ENCODE assay signal across 19 cellular contexts in the genomic region with DNA sequence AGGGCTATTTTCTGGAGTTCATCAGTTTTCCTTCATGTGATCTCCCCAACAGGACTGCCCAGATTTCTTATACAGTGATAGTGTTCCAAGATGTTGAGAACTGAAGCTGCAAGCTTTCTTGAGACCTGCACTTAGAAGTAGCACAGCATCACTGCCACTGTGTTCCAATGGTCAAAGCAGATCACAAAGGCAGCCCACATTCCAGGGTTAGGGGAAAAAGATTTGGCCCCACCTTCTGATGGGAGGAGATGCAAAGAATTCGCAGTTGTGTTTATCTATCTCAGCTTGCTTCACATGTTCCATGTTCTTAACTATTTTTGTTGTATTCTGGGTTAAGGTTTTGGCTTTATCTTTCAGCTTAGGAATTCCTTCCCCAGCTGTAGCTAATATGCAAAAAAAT.
DNase-seq lines count a peak whose midpoint lies in the region; ATAC-seq, FAIRE-seq and TF ChIP-seq lines count a peak whose summit lies in the region.
"Had no signal": no experiment of that assay in that cellular context is flagged by ENCODE, and none has a peak within 500 bp of the region (broad histone marks: within the 10 kb centered on the region; RNA-seq: fewer than 3 reads in every experiment).

No MANE protein-coding gene starts in this region.

- no peaks in the 10 kb centered on the region for H3K79me2 ChIP-seq in mesendoderm (ENCODE audit: control insufficient read depth, insufficient read depth, low read length)

- H3K27ac ChIP-seq in HEK293 (ENCODE audit: extremely low read depth, low read depth, low read length), result no peak overlapping the region
- no peak overlapping the region for H3K27ac ChIP-seq in mesendoderm (ENCODE audit: low read depth, low read length)
- H3K27ac ChIP-seq: C4-2B had no signal

- H3K9me3 ChIP-seq in HEK293 (ENCODE audit: control insufficient read depth, insufficient read depth, low read depth, low read length), result no peaks in the 10 kb centered on the region
- H3K9me3 ChIP-seq: BE2C had no signal

- H3K36me3 ChIP-seq in HEK293 (ENCODE audit: control insufficient read depth in 2 of 2, insufficient read depth in 1 of 2, low read length in 2 of 2) (no peaks in the 10 kb centered on the region), bronchial epithelial cell (ENCODE audit: control insufficient read depth, insufficient read depth, low read length) (no peaks in the 10 kb centered on the region), mesendoderm (ENCODE audit: control insufficient read depth, insufficient read depth, low read length) (no peaks in the 10 kb centered on the region)
- H3K36me3 ChIP-seq: BE2C had no signal

- no peaks in the 10 kb centered on the region for H3K79me1 ChIP-seq in mesendoderm (ENCODE audit: low read length)

- H2AK5ac ChIP-seq in mesendoderm (ENCODE audit: low read length), result no peak overlapping the region

- no peak overlapping the region for H4K5ac ChIP-seq in mesendoderm (ENCODE audit: low read length)

- CTCF ChIA-PET in HEK293 (lab: Yijun Ruan, JAX), result interaction anchor here (0.8 to 1.3 kb wide), 2 partner anchors 14 to 154 kb away, joined by 3 read pairs; no protein-coding TSS in a partner anchor

- H2BK5ac ChIP-seq in mesendoderm (ENCODE audit: low read length), result no peak overlapping the region

- H3K9ac ChIP-seq in mesendoderm (ENCODE audit: low read length), result no peak overlapping the region

- no peak overlapping the region for H4K8ac ChIP-seq in mesendoderm (ENCODE audit: low read depth, low read length)

- H2BK120ac ChIP-seq in mesendoderm (ENCODE audit: low read depth, low read length), result no peak overlapping the region

- POLR2A ChIA-PET in HEK293 (lab: Yijun Ruan, JAX), result interaction anchor here (0.6 kb wide), 1 partner anchor 524 kb away, joined by 4 read pairs; a partner anchor contains a TSS

- no peak for ATAC-seq in activated naive CD4-positive, alpha-beta T cell treated with anti-CD3 and anti-CD28 coated beads, Interleukin-2, amount 50 U/mL, for 72 hours
- no peak for ATAC-seq in esophagus mucosa
- ATAC-seq: K562 had no signal

- H3K27ac Mint-ChIP-seq in activated naive CD4-positive, alpha-beta T cell treated with anti-CD3 and anti-CD28 coated beads, Interleukin-2, amount 50 U/mL, for 72 hours, result no peak overlapping the region
- H3K27ac Mint-ChIP-seq: CD4-positive, alpha-beta T cell had no signal

- WGBS in mesendoderm (ENCODE audit: extremely low coverage, insufficient coverage, low lambda C conversion rate), result no CpG with 5 or more reads among the region's 1 CpG

- H3K4me1 ChIP-seq in HEK293 (ENCODE audit: control insufficient read depth, insufficient read depth, low read length) (peaks cover 5% of the 10 kb centered on the region; the same call in 1 of the 2 replicates), mesendoderm (ENCODE audit: control insufficient read depth, low read depth, low read length) (no peaks in the 10 kb centered on the region)

- H3K56ac ChIP-seq in mesendoderm (ENCODE audit: low read length), result no peak overlapping the region

- H3K18ac ChIP-seq in mesendoderm (ENCODE audit: low read length), result no peak overlapping the region

- no peaks in the 10 kb centered on the region for H3K27me3 ChIP-seq in bronchial epithelial cell (ENCODE audit: control insufficient read depth, insufficient read depth, low read length)
- H3K27me3 ChIP-seq in mesendoderm (ENCODE audit: insufficient read depth, low read length, poor library complexity), result no peaks in the 10 kb centered on the region
- H3K27me3 ChIP-seq: BE2C had no signal

- FAIRE-seq in bronchial epithelial cell (lab: Jason Lieb, UNC), result peak; percentile 40
- FAIRE-seq: D721Med, HTR-8/SVneo, K562 had no signal

- DNase-seq in bronchial epithelial cell (ENCODE audit: low read depth), result no peak
- DNase-seq in mesendoderm, result peak; percentile 56
- no peak for DNase-seq in kidney glomerular epithelial cell (lab: John Stamatoyannopoulos, UW)
- DNase-seq in activated naive CD4-positive, alpha-beta T cell treated with anti-CD3 and anti-CD28 coated beads, Interleukin-2, amount 50 U/mL, for 72 hours (ENCODE audit: low spot score in 2 of 2), result no peak
- DNase-seq in C1 segment of cervical spinal cord (lab: John Stamatoyannopoulos, UW), result no peak
- DNase-seq: ACHN; BE2C; Caco-2; CD4-positive, alpha-beta T cell; DMS79; GF-D8; HCEC 1CT; IMR-90 had no signal

- H3K9me3 Mint-ChIP-seq in activated naive CD4-positive, alpha-beta T cell treated with anti-CD3 and anti-CD28 coated beads, Interleukin-2, amount 50 U/mL, for 72 hours, result peaks cover 0 to 2% of the 10 kb centered on the region in 2 donors
- H3K9me3 Mint-ChIP-seq: CD4-positive, alpha-beta T cell had no signal

- H3K36me3 Mint-ChIP-seq in activated naive CD4-positive, alpha-beta T cell treated with anti-CD3 and anti-CD28 coated beads, Interleukin-2, amount 50 U/mL, for 72 hours, result no peaks in the 10 kb centered on the region

- H3K23ac ChIP-seq in mesendoderm (ENCODE audit: low read length), result no peak overlapping the region

- TF ChIP-seq CTCF in HEK293 (tag by site-specific recombination; IDR thresholded peaks at IDR 0.05) (no peak), bronchial epithelial cell (IDR thresholded peaks at IDR 0.05; ENCODE audit: insufficient read depth, low read length, severe bottlenecking) (no peak)

- H3K4me3 ChIP-seq in HEK293 (ENCODE audit: low read depth, low read length) (no peak overlapping the region), bronchial epithelial cell (ENCODE audit: low read depth, low read length) (no peak overlapping the region), mesendoderm (ENCODE audit: low read length) (no peak overlapping the region)
- H3K4me3 ChIP-seq: K562 had no signal

- no peak overlapping the region for H3K4ac ChIP-seq in mesendoderm (ENCODE audit: low read depth, low read length)

- no peak overlapping the region for H3K4me2 ChIP-seq in mesendoderm (ENCODE audit: low read length)

- H2BK15ac ChIP-seq in mesendoderm (replicated peaks; ENCODE audit: low read depth), result no peak overlapping the region

TF ChIP-seq in HEK293, 187 proteins besides CTCF, POLR2A, EP300 and RAD21:
- TF ChIP-seq ZBTB17 (tag by site-specific recombination; IDR thresholded peaks at IDR 0.05), result 0 out of 2 replicates have a peak, but pooled peaks have one; percentile 19
- TF ChIP-seq, protein P1, sequence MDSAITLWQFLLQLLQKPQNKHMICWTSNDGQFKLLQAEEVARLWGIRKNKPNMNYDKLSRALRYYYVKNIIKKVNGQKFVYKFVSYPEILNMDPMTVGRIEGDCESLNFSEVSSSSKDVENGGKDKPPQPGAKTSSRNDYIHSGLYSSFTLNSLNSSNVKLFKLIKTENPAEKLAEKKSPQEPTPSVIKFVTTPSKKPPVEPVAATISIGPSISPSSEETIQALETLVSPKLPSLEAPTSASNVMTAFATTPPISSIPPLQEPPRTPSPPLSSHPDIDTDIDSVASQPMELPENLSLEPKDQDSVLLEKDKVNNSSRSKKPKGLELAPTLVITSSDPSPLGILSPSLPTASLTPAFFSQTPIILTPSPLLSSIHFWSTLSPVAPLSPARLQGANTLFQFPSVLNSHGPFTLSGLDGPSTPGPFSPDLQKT (IDR thresholded peaks at IDR 0.05; ENCODE audit: borderline replicate concordance, low read depth, low read length), result no peak
